22 cellular contexts compared by ENCODE assay signal in the genomic region with DNA sequence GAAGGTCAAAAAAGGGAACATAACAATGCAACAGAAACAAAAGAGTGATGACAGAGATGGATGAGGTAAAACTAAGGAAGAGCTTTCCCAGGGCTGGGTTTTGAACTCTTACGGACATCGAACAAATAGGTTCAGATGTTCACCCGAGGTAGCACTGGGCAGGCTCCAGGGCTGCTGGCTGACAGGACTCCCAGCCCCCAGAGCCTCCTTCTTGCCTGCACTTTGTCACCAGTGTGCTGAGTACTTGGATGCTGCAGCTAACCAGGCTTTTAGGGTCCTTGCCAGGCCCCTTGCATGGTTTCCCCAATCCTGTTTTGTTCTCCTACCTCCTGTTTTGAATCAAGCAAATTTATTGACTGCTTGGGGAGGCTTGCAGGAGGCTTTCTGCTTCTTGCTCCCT.
DNase-seq lines count a peak whose midpoint lies in the region; TF ChIP-seq lines count a peak whose summit lies in the region.
"Had no signal": no experiment of that assay in that cellular context is flagged by ENCODE, and none has a peak within 500 bp of the region (broad histone marks: within the 10 kb centered on the region; RNA-seq: fewer than 3 reads in every experiment).

No MANE protein-coding gene starts in this region.

- no peak overlapping the region for H3K4me3 ChIP-seq in esophagus muscularis mucosa
- H3K4me3 ChIP-seq: BLaER1 had no signal

- H3K9me3 ChIP-seq in esophagus muscularis mucosa, result peaks cover 0 to 4% (median 2%) of the 10 kb centered on the region in 4 donors
- H3K9me3 ChIP-seq: BE2C had no signal

- 58% methylated on average over 3 of the region's 3 CpGs for WGBS in esophagus muscularis mucosa

- DNase-seq in esophagus muscularis mucosa (ENCODE audit: extremely low spot score), result peak; percentile 60
- peak; percentile 35 for DNase-seq in islet precursor cell
- peak; percentile 10 for DNase-seq in retina
- DNase-seq in UCSD-AML1 (lab: John Stamatoyannopoulos, UW; ENCODE audit: unreplicated experiment), result no peak
- DNase-seq in GDM1 (lab: John Stamatoyannopoulos, UW), result no peak
- no peak for DNase-seq in activated T-cell treated with anti-CD3 and anti-CD28 coated beads for 4 hours
- DNase-seq: 8988T; ACHN; BE2C; C1 segment of cervical spinal cord; CD4-positive, alpha-beta memory T cell; CD4-positive, CD25-positive, alpha-beta regulatory T cell; CD8-positive, alpha-beta memory T cell; COR-L47; DMS 273 treated with DMSO at 0.1 percent for 48 hours; DMS153; DMS53; DMS79; DND-41; EL; GF-D8 had no signal

- TF ChIP-seq EP300 in esophagus muscularis mucosa (IDR thresholded peaks at IDR 0.05), result no peak

- TF ChIP-seq CTCF in esophagus muscularis mucosa (IDR thresholded peaks at IDR 0.05), result no peak

- H3K4me1 ChIP-seq in esophagus muscularis mucosa, result peaks cover 0 to 4% (median 0%) of the 10 kb centered on the region in 4 donors
- H3K4me1 ChIP-seq: BE2C, BLaER1 had no signal

- intact Hi-C loops in esophagus muscularis mucosa (cut with DNase I), result no loop called here

- no peaks in the 10 kb centered on the region for H3K36me3 ChIP-seq in esophagus muscularis mucosa
- H3K36me3 ChIP-seq: BE2C, BLaER1 had no signal

- no peak for TF ChIP-seq POLR2A in esophagus muscularis mucosa (IDR thresholded peaks at IDR 0.05; ENCODE audit: low read depth)

- no peak overlapping the region for H3K27ac ChIP-seq in esophagus muscularis mucosa (replicated peaks in 1 of 4)
- H3K27ac ChIP-seq: BLaER1 had no signal

- H3K27me3 ChIP-seq in esophagus muscularis mucosa, result no peaks in the 10 kb centered on the region
- H3K27me3 ChIP-seq: BE2C, BLaER1 had no signal

Comparison
In these comparisons a context has a peak if more than half of its experiments do, and no peak if none do; other contexts are left out.
1. DNase-seq: peak in esophagus muscularis mucosa (single experiment), islet precursor cell (single experiment) and retina (single experiment); none in UCSD-AML1 (single experiment), GDM1 (single experiment) and activated T-cell treated with anti-CD3 and anti-CD28 coated beads for 4 hours (single experiment).